Comparison of ENCODE assay signal across 28 cellular contexts in the genomic region with DNA sequence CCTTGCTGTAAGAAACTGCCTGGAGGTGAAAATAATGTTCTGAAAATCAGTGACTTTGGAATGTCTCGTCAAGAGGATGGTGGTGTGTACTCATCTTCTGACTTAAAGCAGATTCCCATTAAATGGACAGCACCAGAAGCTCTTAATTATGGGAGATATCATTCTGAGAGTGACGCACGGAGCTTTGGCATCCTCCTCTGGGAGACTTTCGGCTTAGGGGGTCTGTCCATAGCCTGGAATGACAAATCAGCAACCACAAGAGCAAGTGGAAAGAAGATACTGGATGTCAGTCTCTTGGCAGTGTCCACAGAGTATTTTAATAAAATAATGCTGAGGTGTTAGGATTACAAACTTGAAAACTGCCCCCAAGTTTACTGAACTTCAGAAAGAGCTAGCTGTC.
"Had no signal": no experiment of that assay in that cellular context is flagged by ENCODE, and none has a peak within 500 bp of the region (broad histone marks: within the 10 kb centered on the region; RNA-seq: fewer than 3 reads in every experiment).

No MANE protein-coding gene starts in this region.

- H3K27ac ChIP-seq: ascending aorta, cardiac muscle cell, VCaP had no signal

- ATAC-seq: activated CD8-positive, alpha-beta T cell treated with anti-CD3 and anti-CD28 coated beads for 36 hours; activated naive CD8-positive, alpha-beta T cell treated with anti-CD3 and anti-CD28 coated beads, Interleukin-2, amount 50 U/mL, for 24 hours; activated T-cell treated with anti-CD3 and anti-CD28 coated beads, Interleukin-2, amount 50 U/mL, for 4 hours; activated T-cell treated with anti-CD3 and anti-CD28 coated beads, Interleukin-2, amount 50 U/mL, for 72 hours; activated T-helper 17 cell treated with anti-CD3 and anti-CD28 coated beads, Interleukin-2, amount 50 U/mL, for 72 hours had no signal

- DNase-seq: activated B cell treated with CpG ODN at 0.5 μM for 24 hours; activated CD4-positive, alpha-beta memory T cell treated with anti-CD3 and anti-CD28 coated beads for 36 hours; activated CD4-positive, alpha-beta T cell treated with anti-CD3 and anti-CD28 coated beads for 4 hours; activated CD4-positive, alpha-beta T cell treated with anti-CD3 and anti-CD28 coated beads, Interleukin-2, amount 10 ng/mL, durations not matched to agents 24 days and 14 days; activated CD4-positive, alpha-beta T cell treated with anti-CD3 and anti-CD28 coated beads, Interleukin-2, amount 50 U/mL, for 1 hour; activated CD4-positive, alpha-beta T cell treated with anti-CD3 and anti-CD28 coated beads, Interleukin-2, amount 50 U/mL, for 4 hours; activated CD4-positive, CD25-positive, alpha-beta regulatory T cell treated with anti-CD3 and anti-CD28 coated beads, Interleukin-2, amount 50 U/mL, for 72 hours; activated CD8-positive, alpha-beta memory T cell treated with anti-CD3 and anti-CD28 coated beads, Interleukin-2, amount 50 U/mL, for 4 hours; activated CD8-positive, alpha-beta T cell treated with anti-CD3 and anti-CD28 coated beads for 36 hours; activated effector memory CD4-positive, alpha-beta T cell treated with anti-CD3 and anti-CD28 coated beads, Interleukin-2, amount 50 U/mL, for 16 hours; activated naive CD4-positive, alpha-beta T cell treated with anti-CD3 and anti-CD28 coated beads, Interleukin-2, amount 10 ng/mL, durations not matched to agents 7 days and 5 days; activated naive CD4-positive, alpha-beta T cell treated with Interleukin-2 at 50 U/mL for 16 hours; activated naive CD8-positive, alpha-beta T cell treated with anti-CD3 and anti-CD28 coated beads, Interleukin-2, amount 10 ng/mL, durations not matched to agents 7 days and 5 days; activated naive CD8-positive, alpha-beta T cell treated with anti-CD3 and anti-CD28 coated beads, Interleukin-2, amount 50 U/mL, for 24 hours; activated T-cell treated with anti-CD3 and anti-CD28 coated beads for 4 hours; activated T-cell treated with anti-CD3 and anti-CD28 coated beads, Interleukin-2, amount 50 U/mL, for 1 hour; activated T-cell treated with anti-CD3 and anti-CD28 coated beads, Interleukin-2, amount 50 U/mL, for 4 hours; activated T-cell treated with anti-CD3 and anti-CD28 coated beads, Interleukin-2, amount 50 U/mL, for 72 hours; amygdala; anterior cingulate cortex; caudate nucleus; cerebellar nuclear complex; T-helper 2 cell; T-helper 9 cell had no signal

- H3K9me3 ChIP-seq: ascending aorta had no signal

- H3K27me3 ChIP-seq: ascending aorta, cardiac muscle cell had no signal

- H3K4me1 ChIP-seq: ascending aorta had no signal

- H3K4me3 ChIP-seq: ascending aorta, cardiac muscle cell had no signal
